ENCODE assay signal across 27 cellular contexts in genomic region chr5:52804978-52805377, GRCh38. TPM values are rescaled to one million over a fixed set of nuclear protein-coding genes. Genes with fewer than 3 reads are reported as not detected.
A peak's percentile ranks its signal among the peaks of the same experiment; 100 is the strongest.
DNase-seq lines count a peak whose midpoint lies in the region; ATAC-seq, FAIRE-seq and TF ChIP-seq lines count a peak whose summit lies in the region.
"Had no signal": no experiment of that assay in that cellular context is flagged by ENCODE, and none has a peak within 500 bp of the region (broad histone marks: within the 10 kb centered on the region; RNA-seq: fewer than 3 reads in every experiment).

No MANE protein-coding gene starts in this region.

- no peak for TF ChIP-seq POLR2A in upper lobe of left lung (IDR thresholded peaks at IDR 0.05)

- H3K18ac ChIP-seq in mesenchymal stem cell (ENCODE audit: low read depth in 1 of 2, low read length in 2 of 2): peak overlapping the region in 1 of 2 experiments; percentile 21

- H3K36me3 Mint-ChIP-seq in activated T-cell treated with anti-CD3 and anti-CD28 coated beads, Interleukin-2, amount 50 U/mL, for 24 hours (ENCODE audit: low read depth): peaks cover 58% of the 10 kb centered on the region

- H4K91ac ChIP-seq in mesenchymal stem cell (ENCODE audit: low read length): no peak overlapping the region

- H4K8ac ChIP-seq in mesenchymal stem cell (ENCODE audit: low read length): no peak overlapping the region

- no peak overlapping the region for H3K23ac ChIP-seq in mesenchymal stem cell (ENCODE audit: low read length in 2 of 2)

- DNase-seq in SIG-M5 treated with dmso at 0.1 percent for 504 hours (lab: John Stamatoyannopoulos, UW; ENCODE audit: unreplicated experiment) (peak; percentile 38), SIG-M5 (lab: John Stamatoyannopoulos, UW) (no peak), SKM-1 treated with dmso at 0.1 percent for 144 hours (lab: John Stamatoyannopoulos, UW; ENCODE audit: unreplicated experiment) (peak; percentile 60), kidney (no peak), upper lobe of left lung (no peak), OCI-M2 (lab: John Stamatoyannopoulos, UW; ENCODE audit: unreplicated experiment) (no peak), mesenchymal stem cell (no peak)
- DNase-seq in activated T-cell treated with anti-CD3 and anti-CD28 coated beads, Interleukin-2, amount 50 U/mL, for 24 hours: no peak
- DNase-seq: activated effector memory CD4-positive, alpha-beta T cell treated with anti-CD3 and anti-CD28 coated beads, Interleukin-2, amount 50 U/mL, for 16 hours; amniotic stem cell; DMS79 treated with DMSO at 0.1 percent for 48 hours; NCI-H2171 treated with DMSO at 0.1 percent for 48 hours; RPMI8226; stimulated activated CD4-positive, alpha-beta T cell treated with anti-CD3 and anti-CD28 coated beads, Interleukin-12 subunit alpha, Interleukin-12 subunit beta, amount 100 ng/mL, for 4 hours; T-cell; WERI-Rb-1 had no signal

- H3K9me3 ChIP-seq in kidney (ENCODE audit: control insufficient read depth in 1 of 2, low read length in 2 of 2) (no peaks in the 10 kb centered on the region), upper lobe of left lung (no peaks in the 10 kb centered on the region), mesenchymal stem cell (ENCODE audit: control insufficient read depth, low read length) (no peaks in the 10 kb centered on the region)

- H3K14ac ChIP-seq in mesenchymal stem cell (ENCODE audit: low read length in 2 of 2): no peak overlapping the region

- H2BK5ac ChIP-seq in mesenchymal stem cell (ENCODE audit: low read depth, low read length, poor library complexity, severe bottlenecking): no peak overlapping the region

- peaks cover 49% of the 10 kb centered on the region for H3K4me1 Mint-ChIP-seq in activated T-cell treated with anti-CD3 and anti-CD28 coated beads, Interleukin-2, amount 50 U/mL, for 24 hours (ENCODE audit: low read depth)

- no peak overlapping the region for H2BK120ac ChIP-seq in mesenchymal stem cell (ENCODE audit: low read depth, low read length)

- H3K4me3 Mint-ChIP-seq in activated T-cell treated with anti-CD3 and anti-CD28 coated beads, Interleukin-2, amount 50 U/mL, for 24 hours: no peak overlapping the region
- H3K4me3 Mint-ChIP-seq: stimulated activated effector memory CD8-positive, alpha-beta T cell treated with anti-CD3 and anti-CD28 coated beads, Interleukin-12 subunit alpha, Interleukin-12 subunit beta, amount 100 ng/mL, for 72 hours; T-cell had no signal

- no peak overlapping the region for H3K9ac ChIP-seq in kidney (ENCODE audit: low read length in 2 of 2)
- H3K9ac ChIP-seq in mesenchymal stem cell (ENCODE audit: low read length): no peak overlapping the region

- H3K4me1 ChIP-seq in kidney (ENCODE audit: control insufficient read depth in 1 of 2, insufficient read depth in 1 of 2, low read depth in 1 of 2, low read length in 2 of 2) (peaks cover 16 to 32% of the 10 kb centered on the region in 2 donors), upper lobe of left lung (peaks cover 60 to 85% (median 65%) of the 10 kb centered on the region in 4 donors), mesenchymal stem cell (ENCODE audit: control insufficient read depth, insufficient read depth, low read depth, low read length) (peaks cover 6% of the 10 kb centered on the region)

- peak overlapping the region in 1 of 2 experiments; percentile 11 for H3K4ac ChIP-seq in mesenchymal stem cell (ENCODE audit: low read depth in 1 of 2, low read length in 2 of 2)

- TF ChIP-seq EP300 in upper lobe of left lung (IDR thresholded peaks at IDR 0.05): no peak

- 43 to 53% methylated on average over 2 of the region's 2 CpGs for WGBS in upper lobe of left lung, 2 donors
- WGBS in mesenchymal stem cell: 75% methylated on average over 2 of the region's 2 CpGs

- H3K9me3 Mint-ChIP-seq in activated T-cell treated with anti-CD3 and anti-CD28 coated beads, Interleukin-2, amount 50 U/mL, for 24 hours: no peaks in the 10 kb centered on the region
- H3K9me3 Mint-ChIP-seq: stimulated activated effector memory CD8-positive, alpha-beta T cell treated with anti-CD3 and anti-CD28 coated beads, Interleukin-12 subunit alpha, Interleukin-12 subunit beta, amount 100 ng/mL, for 72 hours; T-cell; type B pancreatic cell had no signal

- H2AK5ac ChIP-seq in mesenchymal stem cell (ENCODE audit: low read length, severe bottlenecking): no peak overlapping the region

- H3K4me3 ChIP-seq in kidney (ENCODE audit: low read length in 2 of 2) (peak overlapping the region; percentile 21 to 25), upper lobe of left lung (no peak overlapping the region), mesenchymal stem cell (ENCODE audit: insufficient read depth in 1 of 2, low read depth in 1 of 2, low read length in 2 of 2) (no peak overlapping the region)
- H3K4me3 ChIP-seq: K562 had no signal

- no peak for TF ChIP-seq CTCF in kidney (IDR thresholded peaks at IDR 0.05; ENCODE audit: borderline replicate concordance, extremely low read depth, insufficient read depth)
- TF ChIP-seq CTCF in upper lobe of left lung (IDR thresholded peaks at IDR 0.05): no peak

- H3K27me3 ChIP-seq in upper lobe of left lung: no peaks in the 10 kb centered on the region
- H3K27me3 ChIP-seq in mesenchymal stem cell (ENCODE audit: control insufficient read depth in 1 of 2, insufficient read depth in 1 of 2, low read length in 2 of 2): no peaks in the 10 kb centered on the region

- intact Hi-C loops in kidney (cut with DNase I): no loop called here

- peak overlapping the region in 1 of 2 donors; percentile 23 for H3K27ac ChIP-seq in kidney (ENCODE audit: low read depth in 2 of 2, low read length in 2 of 2)
- H3K27ac ChIP-seq in upper lobe of left lung: peak overlapping the region in 3 of 4 donors; percentile 34 to 93 (median 90)
- H3K27ac ChIP-seq in mesenchymal stem cell (ENCODE audit: low read length, poor library complexity, severe bottlenecking): no peak overlapping the region
- H3K27ac ChIP-seq: C4-2B, WERI-Rb-1 had no signal

- H3K4me2 ChIP-seq in mesenchymal stem cell (ENCODE audit: low read length, poor library complexity, severe bottlenecking): no peak overlapping the region

- no peak overlapping the region for H2BK15ac ChIP-seq in mesenchymal stem cell (ENCODE audit: low read depth, poor library complexity, severe bottlenecking)

- no peak overlapping the region for H2AFZ ChIP-seq in mesenchymal stem cell (ENCODE audit: low read depth, low read length)

- no peak for ATAC-seq in upper lobe of left lung (ENCODE audit: low FRiP score in 2 of 2)
- ATAC-seq: K562; left lobe of liver; stimulated activated effector memory CD8-positive, alpha-beta T cell treated with anti-CD3 and anti-CD28 coated beads, Interleukin-12 subunit alpha, Interleukin-12 subunit beta, amount 100 ng/mL, for 72 hours; T-cell had no signal

- H3K36me3 ChIP-seq in kidney (ENCODE audit: control insufficient read depth in 1 of 2, insufficient read depth in 2 of 2, low read length in 2 of 2) (peaks cover 3 to 16% of the 10 kb centered on the region in 2 donors), upper lobe of left lung (peaks cover 0 to 14% (median 0%) of the 10 kb centered on the region in 4 donors), mesenchymal stem cell (ENCODE audit: control insufficient read depth in 1 of 2, insufficient read depth in 2 of 2, low read depth in 1 of 2, low read length in 2 of 2) (peaks cover 0 to 43% of the 10 kb centered on the region in 2 experiments)

- H2BK12ac ChIP-seq in mesenchymal stem cell (ENCODE audit: low read length in 2 of 2): no peak overlapping the region

- H3K79me1 ChIP-seq in mesenchymal stem cell (replicated peaks; ENCODE audit: low read length, poor library complexity, severe bottlenecking): peaks cover 8% of the 10 kb centered on the region

- H3K27me3 Mint-ChIP-seq in activated T-cell treated with anti-CD3 and anti-CD28 coated beads, Interleukin-2, amount 50 U/mL, for 24 hours: no peaks in the 10 kb centered on the region
- H3K27me3 Mint-ChIP-seq: progenitor cell of endocrine pancreas, T-cell, type B pancreatic cell had no signal

- no peak overlapping the region for H3K27ac Mint-ChIP-seq in activated T-cell treated with anti-CD3 and anti-CD28 coated beads, Interleukin-2, amount 50 U/mL, for 24 hours
- H3K27ac Mint-ChIP-seq: progenitor cell of endocrine pancreas; stimulated activated effector memory CD8-positive, alpha-beta T cell treated with anti-CD3 and anti-CD28 coated beads, Interleukin-12 subunit alpha, Interleukin-12 subunit beta, amount 100 ng/mL, for 72 hours; T-cell; type B pancreatic cell had no signal

- FAIRE-seq in kidney (lab: Jason Lieb, UNC): no peak
- FAIRE-seq: A204.1, endometrium, frontal cortex, GM18507, H1, K562 had no signal

RNA-seq across cellular contexts. Expression of gene ITGA1, which starts 17.3 kb away (rescaled TPM):
- total RNA-seq in kidney: 65.6 TPM
- 13.3 TPM for polyA plus RNA-seq in kidney (ENCODE audit: insufficient read depth, low read depth, low replicate concordance)
- 100 to 1,000 TPM in 1 of 6 donors, 10 to 100 TPM in 5; 19.9 to 134 (median 60.8) TPM for total RNA-seq in upper lobe of left lung
- 202 TPM for polyA plus RNA-seq in mesenchymal stem cell (2013, experiment 1 of 2)
- polyA plus RNA-seq in mesenchymal stem cell (2013, experiment 2 of 2): 199 TPM
- polyA plus RNA-seq: K562 had no signal

RNA-seq across cellular contexts. Expression of gene PELO, which starts 17.3 kb away (rescaled TPM):
- total RNA-seq in kidney (38.7 TPM), upper lobe of left lung (10 to 100 TPM; 15.0 to 42.3 (median 28.7) TPM)
- polyA plus RNA-seq in kidney (ENCODE audit: insufficient read depth, low read depth, low replicate concordance): 29.6 TPM
- polyA plus RNA-seq in mesenchymal stem cell (2013, experiment 1 of 2): 37.4 TPM
- 35.7 TPM for polyA plus RNA-seq in mesenchymal stem cell (2013, experiment 2 of 2)

Comparison
In these comparisons a context has a peak if more than half of its experiments do, and no peak if none do; other contexts are left out.
1. DNase-seq: peak in SIG-M5 treated with dmso at 0.1 percent for 504 hours (single experiment) and SKM-1 treated with dmso at 0.1 percent for 144 hours (single experiment); none in SIG-M5 (single experiment), kidney (single experiment), upper lobe of left lung (0 of 2), OCI-M2 (single experiment), mesenchymal stem cell (single experiment) and activated T-cell treated with anti-CD3 and anti-CD28 coated beads, Interleukin-2, amount 50 U/mL, for 24 hours (single experiment).
2. H3K4me3 ChIP-seq: peak in kidney (2 of 2); none in upper lobe of left lung (0 of 4) and mesenchymal stem cell (0 of 2).